8 cellular contexts compared by ENCODE assay signal in the genomic region with DNA sequence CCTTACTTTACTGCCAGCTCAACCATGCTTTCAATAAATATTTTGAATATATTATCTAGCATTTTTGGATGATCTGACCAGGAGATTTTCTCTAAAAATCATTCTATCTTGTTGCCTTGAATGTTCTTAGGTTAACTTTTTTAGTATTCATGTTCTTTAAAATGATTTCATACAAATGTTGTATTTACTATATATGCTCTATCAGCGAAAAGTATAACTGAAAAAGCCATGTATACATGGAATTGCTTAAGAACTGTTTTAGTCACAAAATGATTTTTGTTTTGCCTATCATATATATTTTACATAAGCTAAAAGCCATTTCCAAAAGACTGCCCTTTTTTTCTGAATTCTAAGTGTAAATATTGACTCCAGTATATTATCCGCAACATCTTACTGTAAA.
"Had no signal": no experiment of that assay in that cellular context is flagged by ENCODE, and none has a peak within 500 bp of the region (broad histone marks: within the 10 kb centered on the region; RNA-seq: fewer than 3 reads in every experiment).

No MANE protein-coding gene starts in this region.

- ATAC-seq: GM12878 had no signal

- FAIRE-seq: G401.6, GM12878, GM12891, GM12892, GM18507, GM19239 had no signal

- H3K4me3 ChIP-seq: GM12878 had no signal

- DNase-seq: GDM1, GF-D8 had no signal
